In the genomic region with DNA sequence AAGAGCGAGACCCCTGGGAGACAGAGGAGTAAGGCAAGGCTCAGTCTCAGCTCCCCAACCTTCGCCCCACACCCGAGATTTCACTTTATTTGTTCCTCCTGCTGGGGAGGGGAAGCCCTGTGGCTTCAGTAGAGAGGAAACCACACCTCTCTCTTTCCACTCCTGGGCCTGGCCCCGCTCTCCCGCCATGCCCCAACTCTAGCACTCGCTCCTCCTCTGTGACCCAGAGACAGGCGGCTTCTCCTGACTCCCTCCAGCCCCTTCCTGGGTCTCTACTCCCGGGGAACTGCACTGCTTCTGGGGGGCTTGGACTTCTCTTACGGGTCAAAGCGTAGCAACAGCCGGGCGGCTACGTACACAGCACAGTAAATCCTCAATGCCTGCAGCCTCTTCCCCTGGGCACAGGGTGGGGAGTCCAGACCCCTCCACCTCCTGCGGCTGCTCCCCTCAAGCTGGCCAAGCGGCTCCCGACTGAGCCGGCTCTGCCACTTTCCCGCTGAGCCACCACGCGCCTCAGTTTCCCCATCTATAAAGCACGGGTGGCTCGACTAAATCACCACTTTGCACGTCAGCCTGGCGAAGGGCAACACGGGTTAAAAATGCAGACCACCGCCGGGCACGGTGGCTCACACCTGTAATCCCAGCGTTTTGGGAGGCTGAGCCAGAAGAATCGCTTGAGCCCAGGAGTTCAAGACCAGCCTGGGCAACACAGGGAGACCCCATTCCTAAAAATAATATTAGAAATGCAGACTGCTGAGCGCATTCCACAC, we compare ENCODE assay signal across 8 cellular contexts. TPM values are rescaled to one million over a fixed set of nuclear protein-coding genes. Genes with fewer than 3 reads are reported as not detected.
DNase-seq lines count a peak whose midpoint lies in the region; ATAC-seq and TF ChIP-seq lines count a peak whose summit lies in the region.

No MANE protein-coding gene starts in this region.

- POLR2A ChIA-PET in CD4-positive, alpha-beta T cell (lab: Charles Lee): interaction anchor here (0.6 to 2.7 kb wide), 12 partner anchors 9 to 608 kb away, joined by 3 to 19 read pairs (median 4); partner anchors contain the start of genes CDC34, CIRBP, FGF22 and POLRMT

- H3K79me2 ChIP-seq in KMS-11 (ENCODE audit: insufficient read depth, low read depth): peaks cover 60% of the 10 kb centered on the region

- peaks cover 46% of the 10 kb centered on the region for H3K4me1 Mint-ChIP-seq in CD4-positive, alpha-beta T cell (ENCODE audit: low read depth)
- peaks cover 47% of the 10 kb centered on the region for H3K4me1 Mint-ChIP-seq in activated CD8-positive, alpha-beta memory T cell treated with anti-CD3 and anti-CD28 coated beads, Interleukin-2, amount 10 ng/mL, durations not matched to agents 7 days and 5 days
- H3K4me1 Mint-ChIP-seq in progenitor cell of endocrine pancreas (ENCODE audit: low read depth): peaks cover 18% of the 10 kb centered on the region

- H3K4me3 ChIP-seq in KMS-11 (IDR thresholded peaks at IDR 0.05; ENCODE audit: insufficient read depth, low read depth, low read length) (peak overlapping the region; percentile 28), esophagus (ENCODE audit: low read depth in 1 of 2, low read length in 2 of 2) (peak overlapping the region; percentile 98)

- H3K4me2 ChIP-seq in KMS-11: peak overlapping the region; percentile 97

- intact Hi-C loops in CD4-positive, alpha-beta T cell (cut with DNase I, micrococcal nuclease): loop anchor here (1.0 to 5.0 kb wide), 8 partner anchors 22 to 155 kb away; partner anchors contain the start of genes BSG (in 2 of the 2), CDC34 (in 1 of the 2), FGF22 (in 1 of the 2) and HCN2 (in 1 of the 2)

- H3K4me3 Mint-ChIP-seq in CD4-positive, alpha-beta T cell: peak overlapping the region; percentile 97
- H3K4me3 Mint-ChIP-seq in activated CD8-positive, alpha-beta memory T cell treated with anti-CD3 and anti-CD28 coated beads, Interleukin-2, amount 10 ng/mL, durations not matched to agents 7 days and 5 days: peak overlapping the region; percentile 94
- H3K4me3 Mint-ChIP-seq in progenitor cell of endocrine pancreas (ENCODE audit: low read depth): peak overlapping the region; percentile 74

- H3K9me3 Mint-ChIP-seq in CD4-positive, alpha-beta T cell: no peaks in the 10 kb centered on the region
- H3K9me3 Mint-ChIP-seq in activated CD8-positive, alpha-beta memory T cell treated with anti-CD3 and anti-CD28 coated beads, Interleukin-2, amount 10 ng/mL, durations not matched to agents 7 days and 5 days (ENCODE audit: low read depth): no peaks in the 10 kb centered on the region
- no peaks in the 10 kb centered on the region for H3K9me3 Mint-ChIP-seq in progenitor cell of endocrine pancreas (ENCODE audit: low read depth)

- DNase-seq in CD4-positive, alpha-beta T cell: peak; percentile 41 to 74 (median 62)
- DNase-seq in activated CD8-positive, alpha-beta memory T cell treated with anti-CD3 and anti-CD28 coated beads, Interleukin-2, amount 10 ng/mL, durations not matched to agents 7 days and 5 days: peak; percentile 83
- DNase-seq in progenitor cell of endocrine pancreas (ENCODE audit: low spot score, unreplicated experiment) (no peak), COLO829 (ENCODE audit: low spot score) (no peak), DMS79 (lab: John Stamatoyannopoulos, UW) (no peak)

- H3K36me3 ChIP-seq in KMS-11 (ENCODE audit: insufficient read depth) (no peaks in the 10 kb centered on the region), esophagus (ENCODE audit: control insufficient read depth in 2 of 2, insufficient read depth in 2 of 2, low read length in 1 of 2) (peaks cover 0 to 11% of the 10 kb centered on the region in 2 donors)

- H3K4me1 ChIP-seq in KMS-11 (ENCODE audit: low read depth, poor library complexity, severe bottlenecking) (peaks cover 36% of the 10 kb centered on the region), esophagus (ENCODE audit: control insufficient read depth in 2 of 2, insufficient read depth in 2 of 2, low read length in 1 of 2) (peaks cover 25 to 49% of the 10 kb centered on the region in 2 donors)

- no peak overlapping the region for H2AFZ ChIP-seq in KMS-11 (ENCODE audit: low read depth)

- no peaks in the 10 kb centered on the region for H3K9me3 ChIP-seq in CD4-positive, alpha-beta T cell (ENCODE audit: control insufficient read depth, low read length)
- H3K9me3 ChIP-seq in esophagus (ENCODE audit: control insufficient read depth in 2 of 2, insufficient read depth in 1 of 2, low read depth in 1 of 2, low read length in 1 of 2): no peaks in the 10 kb centered on the region

- peaks cover 31% of the 10 kb centered on the region for H3K36me3 Mint-ChIP-seq in CD4-positive, alpha-beta T cell (ENCODE audit: low read depth)
- peaks cover 5% of the 10 kb centered on the region for H3K36me3 Mint-ChIP-seq in activated CD8-positive, alpha-beta memory T cell treated with anti-CD3 and anti-CD28 coated beads, Interleukin-2, amount 10 ng/mL, durations not matched to agents 7 days and 5 days
- no peaks in the 10 kb centered on the region for H3K36me3 Mint-ChIP-seq in progenitor cell of endocrine pancreas (ENCODE audit: insufficient read depth)

- CTCF ChIA-PET in CD4-positive, alpha-beta T cell (lab: Charles Lee): interaction anchor here (1.6 to 2.3 kb wide), 3 partner anchors 19 to 77 kb away, joined by 4 to 17 read pairs (median 8); no protein-coding TSS in a partner anchor
- CTCF ChIA-PET in activated CD8-positive, alpha-beta memory T cell treated with anti-CD3 and anti-CD28 coated beads, Interleukin-2, amount 10 ng/mL, durations not matched to agents 7 days and 5 days (lab: Charles Lee): interaction anchor here (1.6 to 2.2 kb wide), 2 partner anchors 18 to 151 kb away, joined by 5 to 9 read pairs; no protein-coding TSS in a partner anchor

- peak overlapping the region; percentile 97 for H3K27ac Mint-ChIP-seq in CD4-positive, alpha-beta T cell
- H3K27ac Mint-ChIP-seq in activated CD8-positive, alpha-beta memory T cell treated with anti-CD3 and anti-CD28 coated beads, Interleukin-2, amount 10 ng/mL, durations not matched to agents 7 days and 5 days: peak overlapping the region; percentile 95
- peak overlapping the region; percentile 92 for H3K27ac Mint-ChIP-seq in progenitor cell of endocrine pancreas

- no peaks in the 10 kb centered on the region for H3K27me3 ChIP-seq in CD4-positive, alpha-beta T cell (ENCODE audit: control insufficient read depth, insufficient read depth, low read length)
- H3K27me3 ChIP-seq in KMS-11 (ENCODE audit: insufficient read depth, low read depth) (peaks cover 4% of the 10 kb centered on the region; the same call in 1 of the 2 replicates), esophagus (ENCODE audit: control insufficient read depth in 1 of 2, insufficient read depth in 2 of 2, low read length in 2 of 2) (no peaks in the 10 kb centered on the region)

- peak; percentile 29 for ATAC-seq in CD4-positive, alpha-beta T cell (ENCODE audit: poor library complexity)
- peak; percentile 48 for ATAC-seq in activated CD8-positive, alpha-beta memory T cell treated with anti-CD3 and anti-CD28 coated beads, Interleukin-2, amount 10 ng/mL, durations not matched to agents 7 days and 5 days
- ATAC-seq in GM19351 (IDR thresholded peaks at IDR 0.05; ENCODE audit: unreplicated experiment): no peak

- H3K9ac ChIP-seq in KMS-11: peak overlapping the region; percentile 97

- peak overlapping the region; percentile 97 for H3K27ac ChIP-seq in CD4-positive, alpha-beta T cell (ENCODE audit: low read depth, low read length)
- H3K27ac ChIP-seq in KMS-11: peak overlapping the region; percentile 97
- H3K27ac ChIP-seq in esophagus (ENCODE audit: low read depth in 2 of 2, low read length in 1 of 2): peak overlapping the region; percentile 85 to 97

- 8 to 10% methylated on average over 31 of the region's 31 CpGs for WGBS in esophagus, 2 donors

- no peak for TF ChIP-seq CTCF in CD4-positive, alpha-beta T cell (IDR thresholded peaks at IDR 0.05)
- TF ChIP-seq CTCF in KMS-11 (conservative IDR thresholded peaks at IDR 0.05; ENCODE audit: low read depth, low read length) (no peak), progenitor cell of endocrine pancreas (IDR thresholded peaks at IDR 0.05; ENCODE audit: unreplicated experiment) (no peak)

- peaks cover 34% of the 10 kb centered on the region for H4K20me1 ChIP-seq in KMS-11 (ENCODE audit: insufficient read depth)

- H3K27me3 Mint-ChIP-seq in CD4-positive, alpha-beta T cell: no peaks in the 10 kb centered on the region
- H3K27me3 Mint-ChIP-seq in activated CD8-positive, alpha-beta memory T cell treated with anti-CD3 and anti-CD28 coated beads, Interleukin-2, amount 10 ng/mL, durations not matched to agents 7 days and 5 days: no peaks in the 10 kb centered on the region
- no peaks in the 10 kb centered on the region for H3K27me3 Mint-ChIP-seq in progenitor cell of endocrine pancreas

RNA-seq across cellular contexts. Expression of gene RNF126, which starts 1.4 kb away (rescaled TPM):
- 100 to 1,000 TPM; 112 to 119 TPM for total RNA-seq in CD4-positive, alpha-beta T cell
- 10 to 100 TPM; 76.9 to 83.0 TPM for total RNA-seq in activated CD8-positive, alpha-beta memory T cell treated with anti-CD3 and anti-CD28 coated beads, Interleukin-2, amount 10 ng/mL, durations not matched to agents 7 days and 5 days
- polyA plus RNA-seq in esophagus: 10 to 100 TPM; 38.4 to 61.5 TPM
- total RNA-seq in progenitor cell of endocrine pancreas: 37.3 and 39.2 TPM in 2 replicates

RNA-seq across cellular contexts. Expression of gene FSTL3, which starts 14.6 kb away (rescaled TPM):
- 1 to 10 TPM; 2.2 to 3.4 TPM for total RNA-seq in CD4-positive, alpha-beta T cell
- 1 to 10 TPM; 2.2 to 3.1 TPM for total RNA-seq in activated CD8-positive, alpha-beta memory T cell treated with anti-CD3 and anti-CD28 coated beads, Interleukin-2, amount 10 ng/mL, durations not matched to agents 7 days and 5 days
- polyA plus RNA-seq in esophagus: 1 to 10 TPM; 5.9 to 7.8 TPM
- total RNA-seq in progenitor cell of endocrine pancreas: 13.8 and 14.4 TPM in 2 replicates

RNA-seq across cellular contexts. Expression of gene FGF22, which starts 21.9 kb away (rescaled TPM):
- total RNA-seq in CD4-positive, alpha-beta T cell: under 1 TPM; 0.42 to 0.49 TPM
- total RNA-seq in activated CD8-positive, alpha-beta memory T cell treated with anti-CD3 and anti-CD28 coated beads, Interleukin-2, amount 10 ng/mL, durations not matched to agents 7 days and 5 days: not detected
- polyA plus RNA-seq in esophagus: under 1 TPM; 0.53 to 0.86 TPM
- total RNA-seq in progenitor cell of endocrine pancreas: 0.43 and 0.49 TPM in 2 replicates

RNA-seq across cellular contexts. Expression of gene POLRMT, which starts 28.3 kb away (rescaled TPM):
- 10 to 100 TPM; 54.4 to 56.2 TPM for total RNA-seq in CD4-positive, alpha-beta T cell
- 10 to 100 TPM; 65.0 to 68.1 TPM for total RNA-seq in activated CD8-positive, alpha-beta memory T cell treated with anti-CD3 and anti-CD28 coated beads, Interleukin-2, amount 10 ng/mL, durations not matched to agents 7 days and 5 days
- 10 to 100 TPM; 35.6 to 56.1 TPM for polyA plus RNA-seq in esophagus
- total RNA-seq in progenitor cell of endocrine pancreas: 62.9 and 68.4 TPM in 2 replicates

RNA-seq across cellular contexts. Expression of gene PRSS57, which starts 33.6 kb away (rescaled TPM):
- total RNA-seq in CD4-positive, alpha-beta T cell: not detected
- under 1 TPM in 1 of 2 experiments, not detected in 1; 0.59 TPM for total RNA-seq in activated CD8-positive, alpha-beta memory T cell treated with anti-CD3 and anti-CD28 coated beads, Interleukin-2, amount 10 ng/mL, durations not matched to agents 7 days and 5 days
- not detected for polyA plus RNA-seq in esophagus
- total RNA-seq in progenitor cell of endocrine pancreas: not detected in 2 replicates

Comparison
In these comparisons a context has a peak if more than half of its experiments do, and no peak if none do; other contexts are left out.
1. DNase-seq: peak in CD4-positive, alpha-beta T cell (10 of 10) and activated CD8-positive, alpha-beta memory T cell treated with anti-CD3 and anti-CD28 coated beads, Interleukin-2, amount 10 ng/mL, durations not matched to agents 7 days and 5 days (single experiment); none in progenitor cell of endocrine pancreas (single experiment), COLO829 (single experiment) and DMS79 (single experiment).
2. Peak in every context shown above with its lines, with median percentiles within 50 percentile points of each other: H3K27ac ChIP-seq, H3K27ac Mint-ChIP-seq and H3K4me3 Mint-ChIP-seq.